ENCODE assay signal across 1 cellular context in the genomic region with DNA sequence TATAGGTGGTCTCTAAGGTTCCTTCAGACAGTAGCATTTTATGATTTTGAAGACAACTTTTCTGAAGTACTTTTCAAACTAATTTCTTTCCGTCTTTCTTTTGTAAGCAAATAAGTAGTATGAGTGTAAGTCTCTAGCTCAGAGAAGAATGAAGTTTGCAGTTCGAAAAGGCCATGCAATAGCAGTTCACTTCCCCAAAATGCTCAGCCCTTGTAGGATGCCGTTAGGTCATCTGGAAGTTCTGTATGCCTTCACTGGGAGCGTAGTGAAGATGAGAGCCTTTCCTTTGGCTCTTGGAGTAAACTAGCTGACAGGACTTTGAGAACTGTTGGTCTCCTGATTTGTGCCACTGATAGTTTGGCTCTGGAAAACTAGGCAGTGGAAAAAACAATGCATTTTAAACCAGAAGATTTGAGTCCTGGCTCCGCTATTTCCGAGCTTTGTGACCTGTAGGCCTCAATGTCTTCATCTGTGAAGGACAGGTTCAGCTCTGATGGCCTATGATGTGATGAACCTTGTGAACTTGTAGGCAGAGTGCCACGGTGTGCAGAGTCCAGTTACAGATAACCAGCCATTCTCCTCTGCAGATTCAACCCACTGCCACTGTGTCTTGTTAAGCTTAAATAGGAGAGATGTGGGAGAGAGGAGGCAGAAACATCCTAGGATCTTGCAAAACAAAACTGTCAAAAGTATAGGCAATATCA.
A peak's percentile ranks its signal among the peaks of the same experiment; 100 is the strongest.
TF ChIP-seq lines count a peak whose summit lies in the region.

No MANE protein-coding gene starts in this region.

TF ChIP-seq in HepG2, 621 proteins besides CTCF, POLR2A, EP300 and RAD21 (continued from another document):
- no peak for TF ChIP-seq IRF2 (CRISPR knock-in tag; IDR thresholded peaks at IDR 0.05)
- TF ChIP-seq, protein P1, sequence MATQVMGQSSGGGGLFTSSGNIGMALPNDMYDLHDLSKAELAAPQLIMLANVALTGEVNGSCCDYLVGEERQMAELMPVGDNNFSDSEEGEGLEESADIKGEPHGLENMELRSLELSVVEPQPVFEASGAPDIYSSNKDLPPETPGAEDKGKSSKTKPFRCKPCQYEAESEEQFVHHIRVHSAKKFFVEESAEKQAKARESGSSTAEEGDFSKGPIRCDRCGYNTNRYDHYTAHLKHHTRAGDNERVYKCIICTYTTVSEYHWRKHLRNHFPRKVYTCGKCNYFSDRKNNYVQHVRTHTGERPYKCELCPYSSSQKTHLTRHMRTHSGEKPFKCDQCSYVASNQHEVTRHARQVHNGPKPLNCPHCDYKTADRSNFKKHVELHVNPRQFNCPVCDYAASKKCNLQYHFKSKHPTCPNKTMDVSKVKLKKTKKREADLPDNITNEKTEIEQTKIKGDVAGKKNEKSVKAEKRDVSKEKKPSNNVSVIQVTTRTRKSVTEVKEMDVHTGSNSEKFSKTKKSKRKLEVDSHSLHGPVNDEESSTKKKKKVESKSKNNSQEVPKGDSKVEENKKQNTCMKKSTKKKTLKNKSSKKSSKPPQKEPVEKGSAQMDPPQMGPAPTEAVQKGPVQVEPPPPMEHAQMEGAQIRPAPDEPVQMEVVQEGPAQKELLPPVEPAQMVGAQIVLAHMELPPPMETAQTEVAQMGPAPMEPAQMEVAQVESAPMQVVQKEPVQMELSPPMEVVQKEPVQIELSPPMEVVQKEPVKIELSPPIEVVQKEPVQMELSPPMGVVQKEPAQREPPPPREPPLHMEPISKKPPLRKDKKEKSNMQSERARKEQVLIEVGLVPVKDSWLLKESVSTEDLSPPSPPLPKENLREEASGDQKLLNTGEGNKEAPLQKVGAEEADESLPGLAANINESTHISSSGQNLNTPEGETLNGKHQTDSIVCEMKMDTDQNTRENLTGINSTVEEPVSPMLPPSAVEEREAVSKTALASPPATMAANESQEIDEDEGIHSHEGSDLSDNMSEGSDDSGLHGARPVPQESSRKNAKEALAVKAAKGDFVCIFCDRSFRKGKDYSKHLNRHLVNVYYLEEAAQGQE (IDR thresholded peaks at IDR 0.05; ENCODE audit: borderline replicate concordance in 1 of 2, low read depth in 1 of 2, low read length in 2 of 2) = no peak
- no peak for TF ChIP-seq ZNF460 (CRISPR knock-in tag; IDR thresholded peaks at IDR 0.05; ENCODE audit: borderline replicate concordance)
- TF ChIP-seq MYNN (CRISPR knock-in tag; IDR thresholded peaks at IDR 0.05; ENCODE audit: low read depth) = no peak
- TF ChIP-seq, protein P2, sequence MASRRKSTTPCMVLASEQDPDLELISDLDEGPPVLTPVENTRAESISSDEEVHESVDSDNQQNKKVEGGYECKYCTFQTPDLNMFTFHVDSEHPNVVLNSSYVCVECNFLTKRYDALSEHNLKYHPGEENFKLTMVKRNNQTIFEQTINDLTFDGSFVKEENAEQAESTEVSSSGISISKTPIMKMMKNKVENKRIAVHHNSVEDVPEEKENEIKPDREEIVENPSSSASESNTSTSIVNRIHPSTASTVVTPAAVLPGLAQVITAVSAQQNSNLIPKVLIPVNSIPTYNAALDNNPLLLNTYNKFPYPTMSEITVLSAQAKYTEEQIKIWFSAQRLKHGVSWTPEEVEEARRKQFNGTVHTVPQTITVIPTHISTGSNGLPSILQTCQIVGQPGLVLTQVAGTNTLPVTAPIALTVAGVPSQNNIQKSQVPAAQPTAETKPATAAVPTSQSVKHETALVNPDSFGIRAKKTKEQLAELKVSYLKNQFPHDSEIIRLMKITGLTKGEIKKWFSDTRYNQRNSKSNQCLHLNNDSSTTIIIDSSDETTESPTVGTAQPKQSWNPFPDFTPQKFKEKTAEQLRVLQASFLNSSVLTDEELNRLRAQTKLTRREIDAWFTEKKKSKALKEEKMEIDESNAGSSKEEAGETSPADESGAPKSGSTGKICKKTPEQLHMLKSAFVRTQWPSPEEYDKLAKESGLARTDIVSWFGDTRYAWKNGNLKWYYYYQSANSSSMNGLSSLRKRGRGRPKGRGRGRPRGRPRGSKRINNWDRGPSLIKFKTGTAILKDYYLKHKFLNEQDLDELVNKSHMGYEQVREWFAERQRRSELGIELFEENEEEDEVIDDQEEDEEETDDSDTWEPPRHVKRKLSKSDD (CRISPR knock-in tag; IDR thresholded peaks at IDR 0.05; ENCODE audit: low read depth) = no peak
- TF ChIP-seq HNRNPUL1 (IDR thresholded peaks at IDR 0.05; ENCODE audit: low read depth, low read length) = no peak
- no peak for TF ChIP-seq ZNF776 (CRISPR knock-in tag; IDR thresholded peaks at IDR 0.05)
- TF ChIP-seq SALL1 (CRISPR knock-in tag; IDR thresholded peaks at IDR 0.05) = peak; percentile 54; the same call in 1 of the 2 replicates
- TF ChIP-seq, protein P3, sequence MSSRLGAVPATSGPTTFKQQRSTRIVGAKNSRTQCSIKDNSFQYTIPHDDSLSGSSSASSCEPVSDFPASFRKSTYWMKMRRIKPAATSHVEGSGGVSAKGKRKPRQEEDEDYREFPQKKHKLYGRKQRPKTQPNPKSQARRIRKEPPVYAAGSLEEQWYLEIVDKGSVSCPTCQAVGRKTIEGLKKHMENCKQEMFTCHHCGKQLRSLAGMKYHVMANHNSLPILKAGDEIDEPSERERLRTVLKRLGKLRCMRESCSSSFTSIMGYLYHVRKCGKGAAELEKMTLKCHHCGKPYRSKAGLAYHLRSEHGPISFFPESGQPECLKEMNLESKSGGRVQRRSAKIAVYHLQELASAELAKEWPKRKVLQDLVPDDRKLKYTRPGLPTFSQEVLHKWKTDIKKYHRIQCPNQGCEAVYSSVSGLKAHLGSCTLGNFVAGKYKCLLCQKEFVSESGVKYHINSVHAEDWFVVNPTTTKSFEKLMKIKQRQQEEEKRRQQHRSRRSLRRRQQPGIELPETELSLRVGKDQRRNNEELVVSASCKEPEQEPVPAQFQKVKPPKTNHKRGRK (CRISPR knock-in tag; IDR thresholded peaks at IDR 0.05) = no peak
- TF ChIP-seq, protein P4, sequence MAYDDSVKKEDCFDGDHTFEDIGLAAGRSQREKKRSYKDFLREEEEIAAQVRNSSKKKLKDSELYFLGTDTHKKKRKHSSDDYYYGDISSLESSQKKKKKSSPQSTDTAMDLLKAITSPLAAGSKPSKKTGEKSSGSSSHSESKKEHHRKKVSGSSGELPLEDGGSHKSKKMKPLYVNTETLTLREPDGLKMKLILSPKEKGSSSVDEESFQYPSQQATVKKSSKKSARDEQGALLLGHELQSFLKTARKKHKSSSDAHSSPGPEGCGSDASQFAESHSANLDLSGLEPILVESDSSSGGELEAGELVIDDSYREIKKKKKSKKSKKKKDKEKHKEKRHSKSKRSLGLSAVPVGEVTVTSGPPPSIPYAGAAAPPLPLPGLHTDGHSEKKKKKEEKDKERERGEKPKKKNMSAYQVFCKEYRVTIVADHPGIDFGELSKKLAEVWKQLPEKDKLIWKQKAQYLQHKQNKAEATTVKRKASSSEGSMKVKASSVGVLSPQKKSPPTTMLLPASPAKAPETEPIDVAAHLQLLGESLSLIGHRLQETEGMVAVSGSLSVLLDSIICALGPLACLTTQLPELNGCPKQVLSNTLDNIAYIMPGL (CRISPR knock-in tag; IDR thresholded peaks at IDR 0.05; ENCODE audit: borderline replicate concordance in 1 of 2, low read depth in 1 of 2) = 0 out of 4 replicates have a peak, but pooled peaks of 1 of the 2 experiments have one; percentile 16
- TF ChIP-seq, protein P5, sequence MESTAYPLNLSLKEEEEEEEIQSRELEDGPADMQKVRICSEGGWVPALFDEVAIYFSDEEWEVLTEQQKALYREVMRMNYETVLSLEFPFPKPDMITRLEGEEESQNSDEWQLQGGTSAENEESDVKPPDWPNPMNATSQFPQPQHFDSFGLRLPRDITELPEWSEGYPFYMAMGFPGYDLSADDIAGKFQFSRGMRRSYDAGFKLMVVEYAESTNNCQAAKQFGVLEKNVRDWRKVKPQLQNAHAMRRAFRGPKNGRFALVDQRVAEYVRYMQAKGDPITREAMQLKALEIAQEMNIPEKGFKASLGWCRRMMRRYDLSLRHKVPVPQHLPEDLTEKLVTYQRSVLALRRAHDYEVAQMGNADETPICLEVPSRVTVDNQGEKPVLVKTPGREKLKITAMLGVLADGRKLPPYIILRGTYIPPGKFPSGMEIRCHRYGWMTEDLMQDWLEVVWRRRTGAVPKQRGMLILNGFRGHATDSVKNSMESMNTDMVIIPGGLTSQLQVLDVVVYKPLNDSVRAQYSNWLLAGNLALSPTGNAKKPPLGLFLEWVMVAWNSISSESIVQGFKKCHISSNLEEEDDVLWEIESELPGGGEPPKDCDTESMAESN (CRISPR knock-in tag; conservative IDR thresholded peaks at IDR 0.05) = no peak
